27 cellular contexts compared by ENCODE assay signal in the genomic region with DNA sequence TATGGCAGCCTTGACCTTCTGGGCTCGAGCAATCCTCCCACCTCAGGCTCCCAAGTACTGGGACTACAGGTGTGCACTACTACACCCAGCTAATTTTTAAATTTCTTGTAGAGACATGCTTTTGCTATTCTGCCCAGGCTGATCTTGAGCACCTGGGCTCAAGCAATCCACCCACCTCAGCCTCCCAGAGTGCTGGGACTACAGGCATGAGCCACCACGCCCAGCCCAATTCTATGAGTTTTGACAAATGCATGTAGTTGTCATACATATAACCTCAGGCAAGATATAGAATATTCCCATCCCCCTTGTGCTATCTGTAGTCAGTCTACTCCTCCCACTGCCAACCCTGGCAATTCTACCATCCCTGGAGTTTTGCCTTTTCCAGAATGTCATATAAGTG. TPM values are rescaled to one million over a fixed set of nuclear protein-coding genes. Genes with fewer than 3 reads are reported as not detected.
"Had no signal": no experiment of that assay in that cellular context is flagged by ENCODE, and none has a peak within 500 bp of the region (broad histone marks: within the 10 kb centered on the region; RNA-seq: fewer than 3 reads in every experiment).

No MANE protein-coding gene starts in this region.

- DNase-seq: activated CD4-positive, alpha-beta T cell treated with anti-CD3 and anti-CD28 coated beads for 48 hours; activated CD4-positive, alpha-beta T cell treated with anti-CD3 and anti-CD28 coated beads, Interleukin-2, amount 50 U/mL, for 4 hours; activated CD4-positive, CD25-positive, alpha-beta regulatory T cell treated with anti-CD3 and anti-CD28 coated beads, Interleukin-2, amount 50 U/mL, for 72 hours; activated CD8-positive, alpha-beta T cell treated with anti-CD3 and anti-CD28 coated beads, Interleukin-2, amount 10 ng/mL, durations not matched to agents 7 days and 5 days; activated effector memory CD4-positive, alpha-beta T cell treated with anti-CD3 and anti-CD28 coated beads, Interleukin-2, amount 50 U/mL, for 16 hours; activated naive CD4-positive, alpha-beta T cell treated with Interleukin-2 at 50 U/mL for 16 hours; activated naive CD8-positive, alpha-beta T cell treated with anti-CD3 and anti-CD28 coated beads, Interleukin-2, amount 50 U/mL, for 24 hours; activated T-cell treated with anti-CD3 and anti-CD28 coated beads, Interleukin-2, amount 50 U/mL, for 4 hours; amniotic stem cell; body of pancreas; Kasumi-1; KBM-7; NCI-H1048; NCI-H146; NCI-H187 treated with DMSO at 0.1 percent for 48 hours; NCI-H2081 treated with DMSO at 0.1 percent for 48 hours; NCI-H446; NCI-H524; PC-9; SHP77 treated with DMSO at 0.1 percent for 48 hours; T-helper 17 cell; T-helper 9 cell had no signal

- ATAC-seq: activated CD8-positive, alpha-beta T cell treated with anti-CD3 and anti-CD28 coated beads, Interleukin-2, amount 10 ng/mL, durations not matched to agents 7 days and 5 days; activated naive CD4-positive, alpha-beta T cell treated with anti-CD3 and anti-CD28 coated beads, Interleukin-2, amount 50 U/mL, for 72 hours; activated naive CD8-positive, alpha-beta T cell treated with anti-CD3 and anti-CD28 coated beads, Interleukin-2, amount 50 U/mL, for 24 hours; activated T-cell treated with anti-CD3 and anti-CD28 coated beads, Interleukin-2, amount 50 U/mL, for 4 hours; body of pancreas; T-helper 17 cell; WTC11 had no signal

- H3K4me2 ChIP-seq: PC-9 had no signal

- H3K4me1 ChIP-seq: ascending aorta, body of pancreas had no signal

- H3K4me3 ChIP-seq: ascending aorta, body of pancreas, cardiac muscle cell, PC-9 had no signal

- H3K36me3 ChIP-seq: ascending aorta, cardiac muscle cell had no signal

- H3K27me3 ChIP-seq: ascending aorta, body of pancreas had no signal

- H3K27ac ChIP-seq: ascending aorta, body of pancreas, cardiac muscle cell, PC-9 had no signal

- H3K9me3 ChIP-seq: ascending aorta, body of pancreas had no signal

- H2AFZ ChIP-seq: PC-9 had no signal

RNA-seq across cellular contexts. Expression of a gene that starts 38.7 kb away (rescaled TPM):
- total RNA-seq: ascending aorta, cardiac muscle cell, SK-MEL-5 had no signal
- polyA plus RNA-seq: cardiac muscle cell had no signal
